In the genomic region with DNA sequence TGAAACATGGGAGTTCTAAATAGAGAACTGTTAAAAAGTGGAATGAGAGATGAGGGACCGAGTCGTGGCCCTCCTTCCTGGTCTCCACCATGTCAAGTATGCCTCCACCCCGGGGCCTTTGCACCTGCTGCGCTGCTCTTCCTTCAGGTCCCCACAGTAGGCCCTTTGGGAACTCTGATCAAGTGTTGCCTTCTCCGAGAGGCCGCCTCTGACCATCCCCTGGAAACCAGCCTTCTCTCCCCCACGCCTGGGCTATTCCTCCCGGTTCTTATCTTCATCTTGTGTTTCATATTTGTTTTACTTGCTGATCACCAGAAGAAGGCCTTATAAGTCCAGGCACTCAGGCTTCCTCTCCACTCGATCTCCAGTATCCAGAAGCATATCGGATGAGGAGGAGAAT, we compare ENCODE assay signal across 9 cellular contexts.
"Had no signal": no experiment of that assay in that cellular context is flagged by ENCODE, and none has a peak within 500 bp of the region (broad histone marks: within the 10 kb centered on the region; RNA-seq: fewer than 3 reads in every experiment).

No MANE protein-coding gene starts in this region.

- H3K4me1 ChIP-seq: HAP-1 had no signal

- H3K27ac ChIP-seq: GM23248, HL-60 had no signal

- H3K4me3 ChIP-seq: GM23248, HAP-1 had no signal

- H3K9me3 ChIP-seq: HAP-1 had no signal

- H3K27ac Mint-ChIP-seq: IgD-negative memory B cell had no signal

- ATAC-seq: HCT116, HepG2 had no signal

- H3K9me3 Mint-ChIP-seq: IgD-negative memory B cell had no signal

- FAIRE-seq: HepG2 had no signal

- H2AFZ ChIP-seq: GM23248 had no signal

- H3K9ac ChIP-seq: GM23248 had no signal

- H3K4me1 Mint-ChIP-seq: IgD-negative memory B cell had no signal

- H3K4me3 Mint-ChIP-seq: IgD-negative memory B cell had no signal

- H3K36me3 ChIP-seq: HAP-1 had no signal

- DNase-seq: GM23248, GOT3, H7, KG1 had no signal
